In the genomic region with DNA sequence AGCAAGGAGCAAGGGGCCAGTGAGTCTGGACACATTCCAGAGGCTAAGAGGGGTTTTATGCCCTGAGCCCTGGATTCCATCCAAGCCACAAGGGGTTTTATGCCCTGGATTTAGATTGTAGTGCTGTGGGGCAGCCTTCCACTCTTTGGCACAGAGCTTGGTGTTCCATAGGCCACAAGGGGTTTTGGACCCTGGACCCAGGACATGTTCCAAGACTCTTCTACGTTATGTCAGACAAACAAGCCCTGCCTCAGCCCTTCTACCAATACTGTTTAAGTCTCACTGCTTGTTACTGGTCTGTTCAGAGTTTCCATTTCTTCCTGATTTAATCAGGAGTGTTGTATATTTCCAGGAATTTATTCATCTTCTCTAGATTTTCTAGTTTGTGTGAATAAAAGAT, we compare ENCODE assay signal across 15 cellular contexts. TPM values are rescaled to one million over a fixed set of nuclear protein-coding genes. Genes with fewer than 3 reads are reported as not detected.
DNase-seq lines count a peak whose midpoint lies in the region; ATAC-seq and TF ChIP-seq lines count a peak whose summit lies in the region.
"Had no signal": no experiment of that assay in that cellular context is flagged by ENCODE, and none has a peak within 500 bp of the region (broad histone marks: within the 10 kb centered on the region; RNA-seq: fewer than 3 reads in every experiment).

No MANE protein-coding gene starts in this region.

- H3K4me1 ChIP-seq in right lobe of liver = peaks cover 0 to 5% (median 0%) of the 10 kb centered on the region in 4 donors
- no peaks in the 10 kb centered on the region for H3K4me1 ChIP-seq in naive thymus-derived CD4-positive, alpha-beta T cell (ENCODE audit: control insufficient read depth in 2 of 2, insufficient read depth in 2 of 2, low read length in 2 of 2)

- peaks cover 0 to 1% (median 0%) of the 10 kb centered on the region in 7 donors for H3K4me1 Mint-ChIP-seq in naive thymus-derived CD4-positive, alpha-beta T cell
- H3K4me1 Mint-ChIP-seq: CD4-positive, alpha-beta memory T cell had no signal

- CTCF ChIA-PET in naive thymus-derived CD4-positive, alpha-beta T cell (lab: Charles Lee) = no interaction called here

- H3K27me3 ChIP-seq in right lobe of liver = no peaks in the 10 kb centered on the region
- H3K27me3 ChIP-seq in naive thymus-derived CD4-positive, alpha-beta T cell (ENCODE audit: control insufficient read depth in 2 of 2, insufficient read depth in 2 of 2, low read length in 2 of 2) = no peaks in the 10 kb centered on the region

- ATAC-seq in left colon = peak; percentile 72
- peak; percentile 74 to 88 (median 80) for ATAC-seq in right lobe of liver
- ATAC-seq in naive thymus-derived CD4-positive, alpha-beta T cell = no peak
- ATAC-seq: GM12878 had no signal

- intact Hi-C loops in left colon (cut with DNase I, micrococcal nuclease) (no loop called here), right lobe of liver (cut with DNase I) (no loop called here)
- intact Hi-C loops in naive thymus-derived CD4-positive, alpha-beta T cell (cut with micrococcal nuclease) = no loop called here

- DNase-seq in NCI-H1092 (lab: John Stamatoyannopoulos, UW) (peak; percentile 51), left colon (peak in 1 of 2 donors; percentile 40), right lobe of liver (peak; percentile 31 to 80 (median 61)), hypothalamus (lab: John Stamatoyannopoulos, UW) (no peak)
- no peak for DNase-seq in naive thymus-derived CD4-positive, alpha-beta T cell
- no peak for DNase-seq in activated CD4-positive, alpha-beta T cell treated with anti-CD3 and anti-CD28 coated beads for 48 hours
- DNase-seq: ACHN; CD4-positive, alpha-beta memory T cell; DMS153; DND-41; EL; GOT3; H7 had no signal

- POLR2A ChIA-PET in naive thymus-derived CD4-positive, alpha-beta T cell (lab: Charles Lee) = no interaction called here

- peaks cover 0 to 20% (median 6%) of the 10 kb centered on the region in 5 donors for H3K27me3 Mint-ChIP-seq in naive thymus-derived CD4-positive, alpha-beta T cell

- H3K27ac Mint-ChIP-seq in naive thymus-derived CD4-positive, alpha-beta T cell = no peak overlapping the region
- H3K27ac Mint-ChIP-seq: CD4-positive, alpha-beta memory T cell had no signal

- H3K9me3 ChIP-seq in right lobe of liver = no peaks in the 10 kb centered on the region
- no peaks in the 10 kb centered on the region for H3K9me3 ChIP-seq in naive thymus-derived CD4-positive, alpha-beta T cell (ENCODE audit: control insufficient read depth in 2 of 3, low read length in 3 of 3)

- H3K9me3 Mint-ChIP-seq in naive thymus-derived CD4-positive, alpha-beta T cell = peaks cover 0 to 32% (median 17%) of the 10 kb centered on the region in 11 donors

- H3K36me3 ChIP-seq in right lobe of liver = no peaks in the 10 kb centered on the region
- H3K36me3 ChIP-seq in naive thymus-derived CD4-positive, alpha-beta T cell (ENCODE audit: control insufficient read depth in 2 of 3, insufficient read depth in 3 of 3, low read length in 3 of 3) = no peaks in the 10 kb centered on the region

- peaks cover 0 to 12% (median 5%) of the 10 kb centered on the region in 5 donors for H3K36me3 Mint-ChIP-seq in naive thymus-derived CD4-positive, alpha-beta T cell

- H3K4me3 ChIP-seq in right lobe of liver = no peak overlapping the region
- H3K4me3 ChIP-seq in naive thymus-derived CD4-positive, alpha-beta T cell (ENCODE audit: low read length) = no peak overlapping the region
- H3K4me3 ChIP-seq: GM12878 had no signal

- WGBS in right lobe of liver (ENCODE audit: insufficient coverage, low coverage, low lambda C conversion rate, missing lambda C conversion rate) = 0% methylated on average over 1 of the region's 1 CpG

- TF ChIP-seq CTCF in right lobe of liver (IDR thresholded peaks at IDR 0.05) = no peak

- H3K27ac ChIP-seq in right lobe of liver = peak overlapping the region in 2 of 3 donors; percentile 30 to 65
- H3K27ac ChIP-seq in naive thymus-derived CD4-positive, alpha-beta T cell (ENCODE audit: low read depth, low read length) = no peak overlapping the region
- H3K27ac ChIP-seq: C4-2B had no signal

- no peak overlapping the region for H3K4me3 Mint-ChIP-seq in naive thymus-derived CD4-positive, alpha-beta T cell
- H3K4me3 Mint-ChIP-seq: CD4-positive, alpha-beta memory T cell had no signal

- TF ChIP-seq POLR2A in right lobe of liver (IDR thresholded peaks at IDR 0.05) = no peak

RNA-seq across cellular contexts. Expression of gene SCARB2, which starts 12.8 kb away (rescaled TPM):
- 100 to 1,000 TPM; 176 to 179 TPM for total RNA-seq in left colon
- total RNA-seq in right lobe of liver = 100 to 1,000 TPM; 102 to 133 (median 125) TPM
- total RNA-seq in naive thymus-derived CD4-positive, alpha-beta T cell = 10 to 100 TPM; 13.5 to 35.7 (median 29.1) TPM
- polyA plus RNA-seq in naive thymus-derived CD4-positive, alpha-beta T cell = 10 to 100 TPM; 12.6 to 14.7 TPM

RNA-seq across cellular contexts. Expression of gene FAM47E, which starts 25.1 kb away (rescaled TPM):
- total RNA-seq in left colon (1 to 10 TPM; 6.1 to 6.5 TPM), right lobe of liver (1 to 10 TPM; 1.2 to 5.0 (median 2.9) TPM)
- total RNA-seq in naive thymus-derived CD4-positive, alpha-beta T cell = under 1 TPM in 4 of 5 experiments, not detected in 1; 0.24 to 0.79 (median 0.43) TPM
- under 1 TPM in 1 of 2 donors, not detected in 1; 0.45 TPM for polyA plus RNA-seq in naive thymus-derived CD4-positive, alpha-beta T cell
- total RNA-seq: GM12878 had no signal

Comparison
In these comparisons a context has a peak if more than half of its experiments do, and no peak if none do; other contexts are left out.
1. DNase-seq: peak in NCI-H1092 (single experiment) and right lobe of liver (3 of 3); none in naive thymus-derived CD4-positive, alpha-beta T cell (0 of 9), activated CD4-positive, alpha-beta T cell treated with anti-CD3 and anti-CD28 coated beads for 48 hours (single experiment) and hypothalamus (0 of 51).